In genomic region chr1:46288485-46289133, GRCh38 we compare ENCODE assay signal across 13 cellular contexts. TPM values are rescaled to one million over a fixed set of nuclear protein-coding genes. Genes with fewer than 3 reads are reported as not detected.
DNase-seq lines count a peak whose midpoint lies in the region.
"Had no signal": no experiment of that assay in that cellular context is flagged by ENCODE, and none has a peak within 500 bp of the region (broad histone marks: within the 10 kb centered on the region; RNA-seq: fewer than 3 reads in every experiment).

No MANE protein-coding gene starts in this region.

- no peaks in the 10 kb centered on the region for H3K27me3 ChIP-seq in skeletal muscle satellite cell (ENCODE audit: control insufficient read depth, insufficient read depth, low read length)
- H3K27me3 ChIP-seq: gastroesophageal sphincter had no signal

- H3K9ac ChIP-seq in skeletal muscle satellite cell (ENCODE audit: low read depth, low read length): peak overlapping the region; percentile 7

- H3K27me3 Mint-ChIP-seq in activated CD4-positive, alpha-beta T cell treated with anti-CD3 and anti-CD28 coated beads, Interleukin-2, amount 10 ng/mL, durations not matched to agents 24 days and 14 days: no peaks in the 10 kb centered on the region
- no peaks in the 10 kb centered on the region for H3K27me3 Mint-ChIP-seq in activated CD4-positive, alpha-beta memory T cell treated with anti-CD3 and anti-CD28 coated beads, Interleukin-2, amount 10 ng/mL, durations not matched to agents 7 days and 5 days

- POLR2A ChIA-PET in activated CD4-positive, alpha-beta memory T cell treated with anti-CD3 and anti-CD28 coated beads, Interleukin-2, amount 10 ng/mL, durations not matched to agents 7 days and 5 days (lab: Charles Lee): interaction anchor here (1.5 to 3.5 kb wide), 3 partner anchors 10 to 15 kb away, joined by 4 to 13 read pairs (median 6); partner anchors contain the start of genes LRRC41 and UQCRH

- peaks cover 49% of the 10 kb centered on the region for H3K36me3 ChIP-seq in skeletal muscle satellite cell (ENCODE audit: insufficient read depth, low read length)

- H3K27ac Mint-ChIP-seq in activated CD4-positive, alpha-beta T cell treated with anti-CD3 and anti-CD28 coated beads, Interleukin-2, amount 10 ng/mL, durations not matched to agents 24 days and 14 days: peak overlapping the region; percentile 29
- peak overlapping the region; percentile 8 for H3K27ac Mint-ChIP-seq in activated CD4-positive, alpha-beta memory T cell treated with anti-CD3 and anti-CD28 coated beads, Interleukin-2, amount 10 ng/mL, durations not matched to agents 7 days and 5 days

- peaks cover 21% of the 10 kb centered on the region for H3K4me1 ChIP-seq in skeletal muscle satellite cell (ENCODE audit: control insufficient read depth, insufficient read depth, low read length)
- H3K4me1 ChIP-seq: gastroesophageal sphincter had no signal

- no peak overlapping the region for H3K4me3 Mint-ChIP-seq in activated CD4-positive, alpha-beta T cell treated with anti-CD3 and anti-CD28 coated beads, Interleukin-2, amount 10 ng/mL, durations not matched to agents 24 days and 14 days
- H3K4me3 Mint-ChIP-seq in activated CD4-positive, alpha-beta memory T cell treated with anti-CD3 and anti-CD28 coated beads, Interleukin-2, amount 10 ng/mL, durations not matched to agents 7 days and 5 days: no peak overlapping the region

- CTCF ChIA-PET in activated CD4-positive, alpha-beta memory T cell treated with anti-CD3 and anti-CD28 coated beads, Interleukin-2, amount 10 ng/mL, durations not matched to agents 7 days and 5 days (lab: Charles Lee): no interaction called here

- no peaks in the 10 kb centered on the region for H3K9me3 ChIP-seq in skeletal muscle satellite cell (replicated peaks; ENCODE audit: low read length)
- H3K9me3 ChIP-seq: gastroesophageal sphincter had no signal

- peaks cover 41% of the 10 kb centered on the region for H3K36me3 Mint-ChIP-seq in activated CD4-positive, alpha-beta T cell treated with anti-CD3 and anti-CD28 coated beads, Interleukin-2, amount 10 ng/mL, durations not matched to agents 24 days and 14 days (ENCODE audit: low read depth)
- peaks cover 27% of the 10 kb centered on the region for H3K36me3 Mint-ChIP-seq in activated CD4-positive, alpha-beta memory T cell treated with anti-CD3 and anti-CD28 coated beads, Interleukin-2, amount 10 ng/mL, durations not matched to agents 7 days and 5 days (ENCODE audit: low read depth)

- intact Hi-C loops in activated CD4-positive, alpha-beta T cell treated with anti-CD3 and anti-CD28 coated beads, Interleukin-2, amount 10 ng/mL, durations not matched to agents 24 days and 14 days (cut with micrococcal nuclease): loop anchor here (5.0 kb wide), 1 partner anchor 54 kb away; the partner anchor contains the start of gene NSUN4

- H3K4me2 ChIP-seq in skeletal muscle satellite cell (ENCODE audit: low read length): no peak overlapping the region

- no peak overlapping the region for H3K4me3 ChIP-seq in skeletal muscle satellite cell (ENCODE audit: low read length)
- H3K4me3 ChIP-seq: gastroesophageal sphincter, skin epidermis had no signal

- peaks cover 21% of the 10 kb centered on the region for H3K4me1 Mint-ChIP-seq in activated CD4-positive, alpha-beta T cell treated with anti-CD3 and anti-CD28 coated beads, Interleukin-2, amount 10 ng/mL, durations not matched to agents 24 days and 14 days
- peaks cover 13% of the 10 kb centered on the region for H3K4me1 Mint-ChIP-seq in activated CD4-positive, alpha-beta memory T cell treated with anti-CD3 and anti-CD28 coated beads, Interleukin-2, amount 10 ng/mL, durations not matched to agents 7 days and 5 days

- H3K9me3 Mint-ChIP-seq in activated CD4-positive, alpha-beta T cell treated with anti-CD3 and anti-CD28 coated beads, Interleukin-2, amount 10 ng/mL, durations not matched to agents 24 days and 14 days: no peaks in the 10 kb centered on the region
- no peaks in the 10 kb centered on the region for H3K9me3 Mint-ChIP-seq in activated CD4-positive, alpha-beta memory T cell treated with anti-CD3 and anti-CD28 coated beads, Interleukin-2, amount 10 ng/mL, durations not matched to agents 7 days and 5 days

- no peak for DNase-seq in activated CD4-positive, alpha-beta T cell treated with anti-CD3 and anti-CD28 coated beads, Interleukin-2, amount 10 ng/mL, durations not matched to agents 24 days and 14 days
- DNase-seq in activated CD4-positive, alpha-beta T cell treated with anti-CD3 and anti-CD28 coated beads for 48 hours: no peak
- no peak for DNase-seq in activated CD4-positive, alpha-beta memory T cell treated with anti-CD3 and anti-CD28 coated beads, Interleukin-2, amount 10 ng/mL, durations not matched to agents 7 days and 5 days
- DNase-seq in fibroblast of peridontal ligament (ENCODE audit: extremely low read depth) (peak; percentile 28), superior temporal gyrus (ENCODE audit: extremely low spot score) (no peak), SKM-1 treated with dmso at 0.1 percent for 144 hours (lab: John Stamatoyannopoulos, UW; ENCODE audit: unreplicated experiment) (no peak)
- DNase-seq in activated CD4-positive, alpha-beta T cell treated with anti-CD3 and anti-CD28 coated beads for 4 hours: no peak
- DNase-seq: activated CD4-positive, alpha-beta T cell treated with anti-CD3 and anti-CD28 coated beads for 1 hour; amniotic stem cell had no signal

RNA-seq across cellular contexts. Expression of gene LRRC41, which starts 14.8 kb away (rescaled TPM):
- total RNA-seq in activated CD4-positive, alpha-beta T cell treated with anti-CD3 and anti-CD28 coated beads, Interleukin-2, amount 10 ng/mL, durations not matched to agents 24 days and 14 days: 63.1 and 64.6 TPM in 2 replicates
- 10 to 100 TPM; 40.3 to 41.7 TPM for total RNA-seq in activated CD4-positive, alpha-beta memory T cell treated with anti-CD3 and anti-CD28 coated beads, Interleukin-2, amount 10 ng/mL, durations not matched to agents 7 days and 5 days
- 84.5 and 93.8 TPM in 2 replicates for total RNA-seq in skeletal muscle satellite cell (2012; rRNA removed)

RNA-seq across cellular contexts. Expression of gene UQCRH, which starts 14.9 kb away (rescaled TPM):
- 283 and 306 TPM in 2 replicates for total RNA-seq in activated CD4-positive, alpha-beta T cell treated with anti-CD3 and anti-CD28 coated beads, Interleukin-2, amount 10 ng/mL, durations not matched to agents 24 days and 14 days
- total RNA-seq in activated CD4-positive, alpha-beta memory T cell treated with anti-CD3 and anti-CD28 coated beads, Interleukin-2, amount 10 ng/mL, durations not matched to agents 7 days and 5 days: 100 to 1,000 TPM; 266 to 274 TPM
- 507 and 552 TPM in 2 replicates for total RNA-seq in skeletal muscle satellite cell (2012; rRNA removed)

RNA-seq across cellular contexts. Expression of gene RAD54L, which starts 41.0 kb away (rescaled TPM):
- 55.5 and 59.6 TPM in 2 replicates for total RNA-seq in activated CD4-positive, alpha-beta T cell treated with anti-CD3 and anti-CD28 coated beads, Interleukin-2, amount 10 ng/mL, durations not matched to agents 24 days and 14 days
- total RNA-seq in activated CD4-positive, alpha-beta memory T cell treated with anti-CD3 and anti-CD28 coated beads, Interleukin-2, amount 10 ng/mL, durations not matched to agents 7 days and 5 days: 10 to 100 TPM; 43.9 to 44.0 TPM
- 3.5 and 8.1 TPM in 2 replicates for total RNA-seq in skeletal muscle satellite cell (2012; rRNA removed)
- total RNA-seq: mononuclear cell had no signal

RNA-seq across cellular contexts. Expression of gene NSUN4, which starts 52.0 kb away (rescaled TPM):
- 40.4 and 46.5 TPM in 2 replicates for total RNA-seq in activated CD4-positive, alpha-beta T cell treated with anti-CD3 and anti-CD28 coated beads, Interleukin-2, amount 10 ng/mL, durations not matched to agents 24 days and 14 days
- 10 to 100 TPM; 21.0 to 21.4 TPM for total RNA-seq in activated CD4-positive, alpha-beta memory T cell treated with anti-CD3 and anti-CD28 coated beads, Interleukin-2, amount 10 ng/mL, durations not matched to agents 7 days and 5 days
- total RNA-seq in skeletal muscle satellite cell (2012; rRNA removed): 16.2 TPM in 2 replicates
